17 cellular contexts compared by ENCODE assay signal in genomic region chr1:34904236-34905097, GRCh38. TPM values are rescaled to one million over a fixed set of nuclear protein-coding genes. Genes with fewer than 3 reads are reported as not detected.
DNase-seq lines count a peak whose midpoint lies in the region; ATAC-seq and TF ChIP-seq lines count a peak whose summit lies in the region.
"Had no signal": no experiment of that assay in that cellular context is flagged by ENCODE, and none has a peak within 500 bp of the region (broad histone marks: within the 10 kb centered on the region; RNA-seq: fewer than 3 reads in every experiment).

No MANE protein-coding gene starts in this region.

- WGBS in neuronal stem cell (ENCODE audit: extremely low coverage in 2 of 2, insufficient read length in 2 of 2, insufficient replicate concordance in 1 of 2), 2 donors = no CpG with 5 or more reads among the region's 33 CpGs
- WGBS in esophagus muscularis mucosa = 90% methylated on average over 15 of the region's 33 CpGs

- CTCF ChIA-PET in HCT116 (lab: Charles Lee) = no interaction called here

- TF ChIP-seq RAD21 in HCT116 (IDR thresholded peaks at IDR 0.05; ENCODE audit: low read depth) = no peak

- no peak overlapping the region for H3K27ac ChIP-seq in HCT116 (ENCODE audit: low read depth, low read length)
- H3K27ac ChIP-seq in neuronal stem cell (replicated peaks; ENCODE audit: low read length) = no peak overlapping the region
- no peak overlapping the region for H3K27ac ChIP-seq in esophagus muscularis mucosa (replicated peaks in 1 of 4)
- H3K27ac ChIP-seq: BLaER1 had no signal

- ATAC-seq in HCT116 (peak; percentile 28; the same call in 1 of the 2 replicates), GM21447 (IDR thresholded peaks at IDR 0.05; ENCODE audit: unreplicated experiment) (no peak)
- ATAC-seq: SK-N-SH treated with all-trans-retinoic acid at 6 μM for 48 hours had no signal

- no peak overlapping the region for H2BK120ac ChIP-seq in neuronal stem cell (ENCODE audit: low read depth, low read length)

- TF ChIP-seq CTCF in HCT116 (IDR thresholded peaks at IDR 0.05 in 2 of 3, conservative IDR thresholded peaks at IDR 0.05 in 1 of 3; ENCODE audit: borderline replicate concordance in 1 of 3, insufficient read depth in 1 of 3, low read depth in 2 of 3, low read length in 2 of 3) = no peak
- TF ChIP-seq CTCF in esophagus muscularis mucosa (IDR thresholded peaks at IDR 0.05) = no peak

- H3K9ac ChIP-seq in HCT116 (ENCODE audit: low read length) = no peak overlapping the region
- no peak overlapping the region for H3K9ac ChIP-seq in neuronal stem cell (ENCODE audit: low read depth, low read length, poor library complexity)
- H3K9ac ChIP-seq: BLaER1 had no signal

- no peak overlapping the region for H4K8ac ChIP-seq in neuronal stem cell (ENCODE audit: low read depth, low read length)

- in situ Hi-C loops in G401 (cut with HindIII; ENCODE audit: low sequenced_read_pairs) = no loop called here

- H3K4me2 ChIP-seq in HCT116 (ENCODE audit: low read length) (no peak overlapping the region), neuronal stem cell (ENCODE audit: insufficient read depth, low read length, poor library complexity, severe bottlenecking) (no peak overlapping the region)
- H3K4me2 ChIP-seq: BLaER1 had no signal

- H2BK5ac ChIP-seq in neuronal stem cell (ENCODE audit: low read length) = no peak overlapping the region

- POLR2A ChIA-PET in HCT116 (lab: Charles Lee) = no interaction called here

- intact Hi-C loops in HCT116 (cut with micrococcal nuclease) (no loop called here), esophagus muscularis mucosa (cut with DNase I) (no loop called here)

- no peak overlapping the region for H2AFZ ChIP-seq in HCT116 (ENCODE audit: low read depth, low read length, poor library complexity, severe bottlenecking)
- H2AFZ ChIP-seq in neuronal stem cell (ENCODE audit: low read length) = no peak overlapping the region

- peaks cover 34% of the 10 kb centered on the region for H3K27me3 ChIP-seq in HCT116 (ENCODE audit: insufficient read depth, low read length)
- peaks cover 0 to 6% (median 0%) of the 10 kb centered on the region in 3 experiments for H3K27me3 ChIP-seq in neuronal stem cell (ENCODE audit: control insufficient read depth in 3 of 3, insufficient read depth in 3 of 3, low read depth in 1 of 3, low read length in 3 of 3)
- H3K27me3 ChIP-seq in esophagus muscularis mucosa = peaks cover 0 to 43% (median 0%) of the 10 kb centered on the region in 4 donors
- H3K27me3 ChIP-seq: BLaER1 had no signal

- no peaks in the 10 kb centered on the region for H3K36me3 ChIP-seq in HCT116 (ENCODE audit: control insufficient read depth in 1 of 2, insufficient read depth in 2 of 2, low read length in 2 of 2)
- H3K36me3 ChIP-seq in neuronal stem cell (replicated peaks in 1 of 2; ENCODE audit: control insufficient read depth in 2 of 2, insufficient read depth in 2 of 2, low read length in 2 of 2) = no peaks in the 10 kb centered on the region
- no peaks in the 10 kb centered on the region for H3K36me3 ChIP-seq in esophagus muscularis mucosa

- H3K9me2 ChIP-seq in HCT116 (ENCODE audit: insufficient read depth) = no peaks in the 10 kb centered on the region

- DNase-seq in G401 (ENCODE audit: low spot score) = peak; percentile 61
- no peak for DNase-seq in HCT116 (ENCODE audit: low read depth, low spot score)
- DNase-seq in cerebellum (ENCODE audit: low spot score) = peak; percentile 34
- no peak for DNase-seq in neuronal stem cell (ENCODE audit: low spot score)
- DNase-seq in DMS53 treated with DMSO at 0.1 percent for 48 hours (lab: John Stamatoyannopoulos, UW; ENCODE audit: unreplicated experiment) = no peak
- no peak for DNase-seq in esophagus muscularis mucosa (ENCODE audit: extremely low spot score)
- DNase-seq: Caco-2; CD4-positive, alpha-beta T cell; DMS 273 treated with DMSO at 0.1 percent for 48 hours; DND-41; KBM-7; NCI-H1092; NCI-H1436; NCI-H187 treated with DMSO at 0.1 percent for 48 hours had no signal

- H2AK5ac ChIP-seq in neuronal stem cell (ENCODE audit: low read depth, low read length) = no peak overlapping the region

- H3K79me1 ChIP-seq in neuronal stem cell (ENCODE audit: low read depth, low read length) = no peaks in the 10 kb centered on the region

- H4K91ac ChIP-seq in neuronal stem cell (ENCODE audit: low read depth, low read length, poor library complexity) = no peak overlapping the region

- no peak overlapping the region for H2BK12ac ChIP-seq in neuronal stem cell (ENCODE audit: low read length)

- TF ChIP-seq POLR2A in HCT116 (IDR thresholded peaks at IDR 0.05; ENCODE audit: borderline replicate concordance, extremely low read depth, insufficient read depth, insufficient read length) (no peak), esophagus muscularis mucosa (IDR thresholded peaks at IDR 0.05; ENCODE audit: low read depth) (no peak)

- H3K4me3 ChIP-seq in HCT116 (replicated peaks in 1 of 2; ENCODE audit: low read depth in 1 of 2, low read length in 2 of 2) = no peak overlapping the region
- H3K4me3 ChIP-seq in neuronal stem cell (ENCODE audit: low read length in 2 of 2) = no peak overlapping the region
- no peak overlapping the region for H3K4me3 ChIP-seq in esophagus muscularis mucosa
- H3K4me3 ChIP-seq: BLaER1 had no signal

- peak overlapping the region; percentile 38 for H3K23ac ChIP-seq in neuronal stem cell (ENCODE audit: low read depth, low read length, poor library complexity)

- no TSS peak for BruUV-seq in HCT116 (replicated peaks; lab: Mats Ljungman, UMichigan)

- H3K9me3 ChIP-seq in HCT116 (ENCODE audit: control insufficient read depth in 1 of 2, insufficient read depth in 1 of 2, low read depth in 1 of 2, low read length in 2 of 2) = no peaks in the 10 kb centered on the region
- H3K9me3 ChIP-seq in neuronal stem cell (replicated peaks in 1 of 2; ENCODE audit: control insufficient read depth in 2 of 2, insufficient read depth in 1 of 2, low read depth in 1 of 2, low read length in 2 of 2) = no peaks in the 10 kb centered on the region
- no peaks in the 10 kb centered on the region for H3K9me3 ChIP-seq in esophagus muscularis mucosa
- H3K9me3 ChIP-seq: BLaER1, Caco-2 had no signal

- H3K18ac ChIP-seq in neuronal stem cell (ENCODE audit: low read length) = peak overlapping the region; percentile 36

- no peak overlapping the region for H2BK15ac ChIP-seq in neuronal stem cell (ENCODE audit: low read length)

- TF ChIP-seq EP300 in esophagus muscularis mucosa (IDR thresholded peaks at IDR 0.05) = no peak

- H3K14ac ChIP-seq in neuronal stem cell (ENCODE audit: low read length) = no peak overlapping the region

- H3K79me2 ChIP-seq in HCT116 (ENCODE audit: insufficient read depth, low read length) = no peaks in the 10 kb centered on the region

- no peak overlapping the region for H3K4ac ChIP-seq in neuronal stem cell (ENCODE audit: low read length)

- no peaks in the 10 kb centered on the region for H4K20me1 ChIP-seq in HCT116 (ENCODE audit: insufficient read depth)

- H3K4me1 ChIP-seq in HCT116 (ENCODE audit: control insufficient read depth in 1 of 2, insufficient read depth in 2 of 2, low read length in 2 of 2) = no peaks in the 10 kb centered on the region
- peaks cover 0 to 3% of the 10 kb centered on the region in 2 donors for H3K4me1 ChIP-seq in neuronal stem cell (ENCODE audit: control insufficient read depth in 2 of 2, insufficient read depth in 1 of 2, low read depth in 1 of 2, low read length in 2 of 2)
- no peaks in the 10 kb centered on the region for H3K4me1 ChIP-seq in esophagus muscularis mucosa
- H3K4me1 ChIP-seq: BLaER1, Caco-2 had no signal

- RAD21 ChIA-PET in HCT116 (lab: Charles Lee; ENCODE audit: low non-redundant PET in 1 of 2, low total read pairs in 2 of 2, uncharacterized antibody in 2 of 2, unreplicated experiment in 2 of 2) = no interaction called here

TF ChIP-seq in HCT116, 20 proteins besides CTCF, POLR2A, EP300 and RAD21 (continues in another document):
- TF ChIP-seq CBX3 (IDR thresholded peaks at IDR 0.05; ENCODE audit: low read depth) = no peak
- TF ChIP-seq SP1 (IDR thresholded peaks at IDR 0.05; ENCODE audit: low read depth) = no peak
- no peak for TF ChIP-seq REST (IDR thresholded peaks at IDR 0.05; ENCODE audit: low read depth)
- TF ChIP-seq EZH2phosphoT487 (IDR thresholded peaks at IDR 0.05; ENCODE audit: borderline replicate concordance) = no peak
- no peak for TF ChIP-seq EGR1 (IDR thresholded peaks at IDR 0.05; ENCODE audit: low read depth)

RNA-seq across cellular contexts. Expression of gene DLGAP3, which starts 25.0 kb away (rescaled TPM):
- total RNA-seq in G401 (2014; rRNA removed; shearing (Covaris generic)) = 3.1 and 4.5 TPM in 2 replicates
- total RNA-seq in HCT116 (2021; ENCODE audit: unreplicated experiment) (0.27 TPM), cerebellum (15.5 TPM), esophagus muscularis mucosa (under 1 TPM; 0.06 to 0.83 (median 0.40) TPM)
- polyA plus RNA-seq in HCT116 (2012) = 0.02 and 0.05 TPM in 2 replicates
- polyA plus RNA-seq in neuronal stem cell (2013, experiment 1 of 2) = 1.5 TPM
- 1.6 TPM for polyA plus RNA-seq in neuronal stem cell (2013, experiment 2 of 2)

RNA-seq across cellular contexts. Expression of gene SMIM12, which starts 44.9 kb away (rescaled TPM):
- 64.5 and 72.1 TPM in 2 replicates for total RNA-seq in G401 (2014; rRNA removed; shearing (Covaris generic))
- total RNA-seq in HCT116 (2021; ENCODE audit: unreplicated experiment) = 31.3 TPM
- polyA plus RNA-seq in HCT116 (2012) = 23.5 and 27.3 TPM in 2 replicates
- total RNA-seq in cerebellum = 14.2 TPM
- polyA plus RNA-seq in neuronal stem cell (2013, experiment 1 of 2) = 15.2 TPM
- polyA plus RNA-seq in neuronal stem cell (2013, experiment 2 of 2) = 14.8 TPM
- total RNA-seq in esophagus muscularis mucosa = 10 to 100 TPM; 29.5 to 45.4 (median 39.0) TPM

Comparison
In these comparisons a context has a peak if more than half of its experiments do, and no peak if none do; other contexts are left out.
1. DNase-seq: peak in G401 (single experiment) and cerebellum (single experiment); none in HCT116 (single experiment), neuronal stem cell (single experiment), DMS53 treated with DMSO at 0.1 percent for 48 hours (single experiment) and esophagus muscularis mucosa (single experiment).